ENCODE assay signal across 18 cellular contexts in the genomic region with DNA sequence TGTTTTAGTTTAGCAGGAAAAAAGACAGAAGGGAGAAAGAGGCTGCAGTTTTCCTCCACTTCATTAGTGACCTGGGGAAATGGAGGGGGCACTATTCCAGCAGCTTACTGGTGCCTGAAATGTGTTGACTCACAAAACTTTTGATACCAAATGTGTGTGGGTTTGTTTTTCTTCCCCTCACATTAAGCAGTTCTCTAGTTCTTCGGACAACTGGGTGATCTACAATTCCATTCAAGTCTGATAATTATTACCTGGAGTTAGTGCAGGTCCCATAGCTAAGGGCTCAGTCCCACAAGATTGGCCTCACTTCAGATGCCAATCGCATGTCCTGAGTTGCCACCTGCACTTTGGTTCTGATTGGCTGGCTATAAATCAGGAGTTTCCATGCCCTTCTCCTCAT. TPM values are rescaled to one million over a fixed set of nuclear protein-coding genes. Genes with fewer than 3 reads are reported as not detected.
DNase-seq lines count a peak whose midpoint lies in the region; ATAC-seq, FAIRE-seq and TF ChIP-seq lines count a peak whose summit lies in the region.
"Had no signal": no experiment of that assay in that cellular context is flagged by ENCODE, and none has a peak within 500 bp of the region (broad histone marks: within the 10 kb centered on the region; RNA-seq: fewer than 3 reads in every experiment).

No MANE protein-coding gene starts in this region.

- SMC1A ChIA-PET in GM12878 (lab: Charles Lee; ENCODE audit: uncharacterized antibody, unreplicated experiment): interaction anchor here (1.4 to 12.8 kb wide), 11 partner anchors 10 to 90 kb away, joined by 3 to 289 read pairs (median 22); no protein-coding TSS in a partner anchor

- in situ Hi-C loops in GM12878 (cut with MboI): no loop called here

- H3K27ac Mint-ChIP-seq in activated CD4-positive, alpha-beta T cell treated with anti-CD3 and anti-CD28 coated beads, Interleukin-2, amount 10 ng/mL, durations not matched to agents 24 days and 14 days: peak overlapping the region; percentile 78
- H3K27ac Mint-ChIP-seq: CD8-positive, alpha-beta memory T cell had no signal

- intact Hi-C loops in activated CD4-positive, alpha-beta T cell treated with anti-CD3 and anti-CD28 coated beads, Interleukin-2, amount 10 ng/mL, durations not matched to agents 24 days and 14 days (cut with micrococcal nuclease): loop anchor here (5.0 kb wide), 1 partner anchor 81 kb away; no protein-coding TSS in a partner anchor
- intact Hi-C loops in GM12878 (cut with micrococcal nuclease; ENCODE audit: unreplicated experiment): no loop called here

- H3K27me3 ChIP-seq in GM12878 (replicated peaks in 1 of 2; ENCODE audit: control insufficient read depth in 2 of 2, insufficient read depth in 2 of 2, low read length in 1 of 2): no peaks in the 10 kb centered on the region
- H3K27me3 ChIP-seq in neutrophil: no peaks in the 10 kb centered on the region
- H3K27me3 ChIP-seq: BLaER1 had no signal

- no peak for DNase-seq in activated CD4-positive, alpha-beta T cell treated with anti-CD3 and anti-CD28 coated beads, Interleukin-2, amount 10 ng/mL, durations not matched to agents 24 days and 14 days
- DNase-seq in activated CD4-positive, alpha-beta T cell treated with anti-CD3 and anti-CD28 coated beads for 1 hour: no peak
- DNase-seq in GM12878 (ENCODE audit: low read depth, low spot score): no peak
- DNase-seq in activated effector memory CD4-positive, alpha-beta T cell treated with anti-CD3 and anti-CD28 coated beads, Interleukin-2, amount 50 U/mL, for 16 hours: no peak
- DNase-seq in GM20000 (ENCODE audit: low spot score): no peak
- DNase-seq: 8988T; AML-193; Caco-2; CD8-positive, alpha-beta memory T cell; DND-41; GDM1 had no signal

- H3K9ac ChIP-seq in GM12878 (ENCODE audit: control insufficient read depth, insufficient read depth, low read length): peak overlapping the region; percentile 45; the same call in 1 of the 2 replicates
- H3K9ac ChIP-seq: BLaER1 had no signal

- 69% methylated on average over 2 of the region's 2 CpGs for WGBS in GM12878 (ENCODE audit: insufficient coverage, insufficient replicate concordance, low lambda C conversion rate, missing lambda C conversion rate)

- CTCF ChIA-PET in GM12878 (lab: Yijun Ruan, JAX): interaction anchor here (0.8 to 3.4 kb wide), 11 partner anchors 10 to 91 kb away, joined by 3 to 16 read pairs (median 8); no protein-coding TSS in a partner anchor

- ATAC-seq in GM12878: no peak
- ATAC-seq in GM19035 (IDR thresholded peaks at IDR 0.05; ENCODE audit: unreplicated experiment): no peak
- ATAC-seq: HCT116, HepG2 had no signal

- no peaks in the 10 kb centered on the region for H3K36me3 Mint-ChIP-seq in activated CD4-positive, alpha-beta T cell treated with anti-CD3 and anti-CD28 coated beads, Interleukin-2, amount 10 ng/mL, durations not matched to agents 24 days and 14 days (ENCODE audit: low read depth)

- TF ChIP-seq CTCF in GM12878 (IDR thresholded peaks at IDR 0.05 in 2 of 3, conservative IDR thresholded peaks at IDR 0.05 in 1 of 3; ENCODE audit: control insufficient read depth in 2 of 3, extremely low read depth in 1 of 3, insufficient read depth in 1 of 3, low read depth in 3 of 3, low read length in 3 of 3) (no peak), neutrophil (IDR thresholded peaks at IDR 0.05) (no peak), GM20000 (IDR thresholded peaks at IDR 0.05; ENCODE audit: extremely low read depth, missing control alignments) (no peak)

- H2AFZ ChIP-seq in GM12878 (ENCODE audit: control insufficient read depth, low read depth, low read length): peak overlapping the region; percentile 48

- TF ChIP-seq RAD21 in GM12878 (IDR thresholded peaks at IDR 0.05; ENCODE audit: insufficient read depth, low read depth, low read length): no peak

- TF ChIP-seq POLR2A in GM12878 (IDR thresholded peaks at IDR 0.05; ENCODE audit: low read depth, low read length): no peak

- H3K27me3 Mint-ChIP-seq in activated CD4-positive, alpha-beta T cell treated with anti-CD3 and anti-CD28 coated beads, Interleukin-2, amount 10 ng/mL, durations not matched to agents 24 days and 14 days: peaks cover 1% of the 10 kb centered on the region

- H3K27ac ChIP-seq in GM12878 (ENCODE audit: control insufficient read depth, insufficient read depth) (peak overlapping the region; percentile 93), neutrophil (peak overlapping the region; percentile 2)
- H3K27ac ChIP-seq: BLaER1 had no signal

- H3K4me1 ChIP-seq in GM12878 (ENCODE audit: control insufficient read depth, insufficient read depth, low read length): peaks cover 41% of the 10 kb centered on the region
- H3K4me1 ChIP-seq in neutrophil (ENCODE audit: control insufficient read depth in 1 of 2, insufficient read depth in 1 of 2, low read depth in 1 of 2, low read length in 1 of 2): no peaks in the 10 kb centered on the region
- H3K4me1 ChIP-seq: Caco-2 had no signal

- H3K4me3 Mint-ChIP-seq in activated CD4-positive, alpha-beta T cell treated with anti-CD3 and anti-CD28 coated beads, Interleukin-2, amount 10 ng/mL, durations not matched to agents 24 days and 14 days: no peak overlapping the region
- H3K4me3 Mint-ChIP-seq: CD8-positive, alpha-beta memory T cell had no signal

- H3K9me3 Mint-ChIP-seq in activated CD4-positive, alpha-beta T cell treated with anti-CD3 and anti-CD28 coated beads, Interleukin-2, amount 10 ng/mL, durations not matched to agents 24 days and 14 days: peaks cover 2% of the 10 kb centered on the region
- H3K9me3 Mint-ChIP-seq: CD8-positive, alpha-beta memory T cell had no signal

- peaks cover 28% of the 10 kb centered on the region for H3K4me1 Mint-ChIP-seq in activated CD4-positive, alpha-beta T cell treated with anti-CD3 and anti-CD28 coated beads, Interleukin-2, amount 10 ng/mL, durations not matched to agents 24 days and 14 days

- H3K4me2 ChIP-seq in GM12878 (ENCODE audit: control insufficient read depth, insufficient read depth): peak overlapping the region; percentile 43

- no peak for TF ChIP-seq EP300 in GM12878 (IDR thresholded peaks at IDR 0.05; ENCODE audit: borderline replicate concordance in 1 of 2, control insufficient read depth in 1 of 2, low read depth in 2 of 2, low read length in 2 of 2)

- RAD21 ChIA-PET in GM12878 (lab: Charles Lee; ENCODE audit: unreplicated experiment): interaction anchor here (1.1 to 8.9 kb wide), 12 partner anchors 10 to 62 kb away, joined by 3 to 187 read pairs (median 6); no protein-coding TSS in a partner anchor

- H3K79me2 ChIP-seq in GM12878 (ENCODE audit: control insufficient read depth, insufficient read depth, low read length): no peaks in the 10 kb centered on the region

- no TSS peak for BruUV-seq in GM12878 (replicated peaks; lab: Mats Ljungman, UMichigan)

- no peak for FAIRE-seq in GM12878 (lab: Jason Lieb, UNC)
- FAIRE-seq: H54, HepG2, HTR-8/SVneo had no signal

- H3K9me3 ChIP-seq in GM12878 (replicated peaks; ENCODE audit: control insufficient read depth, insufficient read depth, low read length) (no peaks in the 10 kb centered on the region), neutrophil (no peaks in the 10 kb centered on the region)
- H3K9me3 ChIP-seq: BLaER1, Caco-2 had no signal

- H3K36me3 ChIP-seq in GM12878 (ENCODE audit: control insufficient read depth in 2 of 2, insufficient read depth in 2 of 2, low read length in 1 of 2): no peaks in the 10 kb centered on the region
- no peaks in the 10 kb centered on the region for H3K36me3 ChIP-seq in neutrophil
- H3K36me3 ChIP-seq: BLaER1 had no signal

- H3K4me3 ChIP-seq in GM12878 (no peak overlapping the region), neutrophil (ENCODE audit: low read depth in 1 of 2, low read length in 1 of 2) (no peak overlapping the region)
- H3K4me3 ChIP-seq: BLaER1 had no signal

- no peaks in the 10 kb centered on the region for H4K20me1 ChIP-seq in GM12878 (ENCODE audit: control insufficient read depth, insufficient read depth)
- H4K20me1 ChIP-seq: BLaER1 had no signal

- POLR2A ChIA-PET in GM12878 (lab: Charles Lee): interaction anchor here (1.7 to 3.6 kb wide), 4 partner anchors 10 to 30 kb away, joined by 5 to 28 read pairs (median 18); no protein-coding TSS in a partner anchor

TF ChIP-seq in GM12878, 131 proteins besides CTCF, POLR2A, EP300 and RAD21 (continues in another document):
- TF ChIP-seq SMC3 (IDR thresholded peaks at IDR 0.05; ENCODE audit: borderline replicate concordance, low read length) (no peak), TAF1 (IDR thresholded peaks at IDR 0.05; ENCODE audit: borderline replicate concordance, low read depth, low read length) (no peak), ETV6 (conservative IDR thresholded peaks at IDR 0.05 in 1 of 2, IDR thresholded peaks at IDR 0.05 in 1 of 2; ENCODE audit: borderline replicate concordance in 1 of 2, low read depth in 1 of 2) (no peak), HDAC2 (IDR thresholded peaks at IDR 0.05) (no peak)

RNA-seq across cellular contexts. Expression of a gene that starts 28.4 kb away (rescaled TPM):
- total RNA-seq in activated CD4-positive, alpha-beta T cell treated with anti-CD3 and anti-CD28 coated beads, Interleukin-2, amount 10 ng/mL, durations not matched to agents 24 days and 14 days: 52.5 and 54.6 TPM in 2 replicates
- total RNA-seq in GM12878 (2013; cell fraction: nucleolus; rRNA removed): 49.7 and 58.0 TPM in 2 replicates
- total RNA-seq in GM12878 (2014; rRNA removed): 88.2 and 113 TPM in 2 replicates
- 108 and 109 TPM in 2 replicates for total RNA-seq in GM12878 (2014; rRNA removed; fragmentation: Illumina TruSeq; extraction: Trizol)
- 101 and 105 TPM in 2 replicates for total RNA-seq in GM12878 (2021)
- polyA plus RNA-seq in GM12878 (2011; ENCODE audit: low read depth): 40.1 TPM
- 161 and 266 TPM in 2 replicates for polyA plus RNA-seq in GM12878 (2011; rRNA removed)
- polyA plus RNA-seq in GM12878 (2011; cell fraction: cytosol; rRNA removed): 68.2 and 86.5 TPM in 2 replicates
- polyA plus RNA-seq in GM12878 (2011; cell fraction: nucleus; rRNA removed): 65.1 and 71.2 TPM in 2 replicates
- 81.9 and 103 TPM in 2 replicates for polyA plus RNA-seq in GM12878 (2012)
- 94.9 and 142 TPM in 2 replicates for polyA plus RNA-seq in GM12878 (2014; fragmentation: Illumina TruSeq; extraction: Trizol)
- 100 to 1,000 TPM in 1 of 2 experiments, 10 to 100 TPM in 1; 74.0 to 119 TPM for polyA plus RNA-seq in GM12878 (2014; fragmentation: Nextera tagmentation; extraction: Ambion mirVana)
- 91.5 and 116 TPM in 2 replicates for polyA plus RNA-seq in GM12878 (2014; rRNA removed)
- 100 to 1,000 TPM; 209 to 219 TPM for polyA plus RNA-seq in GM12878 (2016; fragmentation: Nextera tagmentation; extraction: Ambion mirVana)
- polyA minus RNA-seq in GM12878 (2011; rRNA and poly(A)+ RNA removed): 52.1 and 54.0 TPM in 2 replicates
- polyA minus RNA-seq in GM12878 (2011; cell fraction: cytosol; rRNA and poly(A)+ RNA removed): 37.8 and 44.2 TPM in 2 replicates
- polyA minus RNA-seq in GM12878 (2011; cell fraction: nucleus; rRNA and poly(A)+ RNA removed): 67.6 and 93.7 TPM in 2 replicates
